1 cellular context compared by ENCODE assay signal in the genomic region with DNA sequence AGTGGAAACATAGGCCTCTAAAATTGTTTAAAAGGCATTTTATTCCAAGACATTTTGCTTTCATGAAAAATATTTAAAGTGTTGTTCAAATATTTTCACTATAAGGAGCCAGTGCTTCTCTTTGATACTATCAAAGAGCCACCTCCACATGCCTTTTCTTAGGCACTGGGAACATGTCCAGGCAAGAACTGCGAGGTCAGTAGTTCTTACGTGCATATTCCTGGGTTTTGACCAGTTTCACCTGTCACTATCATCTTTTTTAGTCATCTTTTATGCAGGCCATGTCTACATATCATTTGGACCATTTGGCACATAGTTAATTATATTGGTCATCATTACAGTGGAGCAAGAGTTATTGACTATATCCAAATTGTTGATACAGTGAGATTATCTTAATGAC.
TF ChIP-seq lines count a peak whose summit lies in the region.

No MANE protein-coding gene starts in this region.

TF ChIP-seq in GM23338, 12 proteins besides CTCF, POLR2A, EP300 and RAD21 (continued from another document):
- TF ChIP-seq POLR2AphosphoS5 (IDR thresholded peaks at IDR 0.05; ENCODE audit: low read depth) (no peak), ZNF114 (CRISPR knock-in tag; IDR thresholded peaks at IDR 0.05) (no peak)
